13 cellular contexts compared by ENCODE assay signal in the genomic region with DNA sequence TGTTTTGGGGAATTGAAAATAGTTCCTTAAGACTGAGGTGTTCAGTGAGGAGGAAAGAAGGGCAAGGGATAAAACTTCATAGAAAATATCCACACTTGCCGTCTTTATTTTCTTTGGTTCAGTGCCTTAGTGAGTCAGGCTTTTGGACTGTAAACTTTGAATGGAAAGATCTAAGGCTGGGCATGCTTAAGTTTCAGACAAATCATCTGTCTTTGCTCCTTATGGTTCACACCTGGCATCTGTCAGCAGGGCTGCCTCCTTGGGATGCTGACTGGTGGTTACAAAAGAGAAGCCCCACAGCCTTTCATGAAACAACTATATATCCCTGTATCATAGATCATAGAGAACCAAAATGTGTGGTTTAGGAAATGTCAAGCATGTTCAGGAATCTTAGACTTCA.
A peak's percentile ranks its signal among the peaks of the same experiment; 100 is the strongest.
DNase-seq lines count a peak whose midpoint lies in the region; ATAC-seq and TF ChIP-seq lines count a peak whose summit lies in the region.
"Had no signal": no experiment of that assay in that cellular context is flagged by ENCODE, and none has a peak within 500 bp of the region (broad histone marks: within the 10 kb centered on the region; RNA-seq: fewer than 3 reads in every experiment).

No MANE protein-coding gene starts in this region.

- H2BK5ac ChIP-seq in IMR-90 (ENCODE audit: low read depth, low read length, poor library complexity, severe bottlenecking): peak overlapping the region; percentile 60

- peaks cover 14% of the 10 kb centered on the region for H3K9me3 ChIP-seq in IMR-90 (ENCODE audit: control insufficient read depth, insufficient read depth, low read length)
- peaks cover 9% of the 10 kb centered on the region for H3K9me3 ChIP-seq in mammary epithelial cell (replicated peaks; ENCODE audit: insufficient read depth, low read length)

- H2AFZ ChIP-seq in IMR-90 (replicated peaks; ENCODE audit: low read length, poor library complexity) (no peak overlapping the region), mammary epithelial cell (ENCODE audit: low read depth, low read length) (peak overlapping the region; percentile 40)

- peak; percentile 38 for DNase-seq in AG04449 (ENCODE audit: low read depth, low spot score)
- peak; percentile 94 for DNase-seq in IMR-90
- peak; percentile 83 for DNase-seq in mammary epithelial cell
- peak; percentile 54 to 89 for DNase-seq in foreskin keratinocyte
- no peak for DNase-seq in COLO829 (ENCODE audit: low spot score)
- no peak for DNase-seq in NCI-H2029 treated with DMSO at 0.1 percent for 48 hours (lab: John Stamatoyannopoulos, UW)
- no peak for DNase-seq in dorsolateral prefrontal cortex
- DNase-seq: NCI-H1417; OCI-M1; stimulated activated naive B cell treated with anti-CD40 and anti-IgM and Interleukin-4, amounts not matched to agents 10 μg/mL and 1 μg/mL and 100 μg/mL, for 72 hours; WERI-Rb-1 had no signal

- H3K79me1 ChIP-seq in IMR-90 (ENCODE audit: low read depth in 1 of 2, low read length in 2 of 2): no peaks in the 10 kb centered on the region

- WGBS in IMR-90 (ENCODE audit: extremely low coverage in 2 of 2, insufficient read length in 1 of 2), 2 experiments: no CpG with 5 or more reads among the region's 1 CpG
- WGBS in mammary epithelial cell (ENCODE audit: low coverage, missing lambda C conversion rate): 0% methylated on average over 1 of the region's 1 CpG

- no peaks in the 10 kb centered on the region for H3K79me2 ChIP-seq in mammary epithelial cell (ENCODE audit: insufficient read depth, low read length)

- no peaks in the 10 kb centered on the region for H3K9me1 ChIP-seq in IMR-90 (ENCODE audit: insufficient read depth, low read length)

- no peak overlapping the region for H2AK9ac ChIP-seq in IMR-90 (replicated peaks; ENCODE audit: low read depth, low read length, poor library complexity)

- H3K23ac ChIP-seq in IMR-90 (ENCODE audit: low read depth, low read length): no peak overlapping the region

- H3K4me2 ChIP-seq in IMR-90 (ENCODE audit: low read depth, low read length): no peak overlapping the region
- no peak overlapping the region for H3K4me2 ChIP-seq in mammary epithelial cell (ENCODE audit: insufficient read depth, low read depth, low read length)

- no peak overlapping the region for H2AK5ac ChIP-seq in IMR-90 (ENCODE audit: low read depth, low read length)

- H4K91ac ChIP-seq in IMR-90 (ENCODE audit: insufficient read depth, low read depth, low read length): no peak overlapping the region

- H3K4me3 ChIP-seq in AG04449 (ENCODE audit: low read depth, low read length) (no peak overlapping the region), IMR-90 (ENCODE audit: insufficient read depth, low read depth, low read length) (no peak overlapping the region), mammary epithelial cell (replicated peaks in 1 of 3; ENCODE audit: insufficient read depth in 1 of 3, low read depth in 2 of 3, low read length in 3 of 3) (no peak overlapping the region), dorsolateral prefrontal cortex (no peak overlapping the region)
- H3K4me3 ChIP-seq: esophagus muscularis mucosa had no signal

- H4K20me1 ChIP-seq in IMR-90 (ENCODE audit: insufficient read depth, low read length) (no peaks in the 10 kb centered on the region), mammary epithelial cell (ENCODE audit: insufficient read depth, low read length) (no peaks in the 10 kb centered on the region)

- peak overlapping the region; percentile 50; the same call in 1 of the 2 replicates for H2BK120ac ChIP-seq in IMR-90 (ENCODE audit: low read depth, low read length)

- no peak overlapping the region for H2BK15ac ChIP-seq in IMR-90 (ENCODE audit: low read depth, low read length)

- H3K27ac ChIP-seq in IMR-90 (ENCODE audit: insufficient read depth, low read length) (peak overlapping the region; percentile 66; the same call in 1 of the 2 replicates), mammary epithelial cell (ENCODE audit: insufficient read depth, low read depth, low read length) (no peak overlapping the region), foreskin keratinocyte (no peak overlapping the region), dorsolateral prefrontal cortex (no peak overlapping the region)
- H3K27ac ChIP-seq: esophagus muscularis mucosa, WERI-Rb-1 had no signal

- TF ChIP-seq RAD21 in IMR-90 (IDR thresholded peaks at IDR 0.05; ENCODE audit: low read length): no peak

- H3K27me3 ChIP-seq in IMR-90 (ENCODE audit: control insufficient read depth, insufficient read depth, low read length) (no peaks in the 10 kb centered on the region), mammary epithelial cell (ENCODE audit: insufficient read depth, low read length) (no peaks in the 10 kb centered on the region), foreskin keratinocyte (no peaks in the 10 kb centered on the region), dorsolateral prefrontal cortex (no peaks in the 10 kb centered on the region)
- H3K27me3 ChIP-seq: esophagus muscularis mucosa had no signal

- H3K14ac ChIP-seq in IMR-90 (replicated peaks; ENCODE audit: low read depth, low read length): no peak overlapping the region

- no peak overlapping the region for H4K5ac ChIP-seq in IMR-90 (ENCODE audit: low read depth, low read length)

- no peak overlapping the region for H3K56ac ChIP-seq in IMR-90 (ENCODE audit: extremely low read depth, insufficient read depth, low read length)

- peaks cover 3% of the 10 kb centered on the region; the same call in 1 of the 2 replicates for H3K4me1 ChIP-seq in IMR-90 (ENCODE audit: control insufficient read depth, insufficient read depth, low read length)
- peaks cover 14% of the 10 kb centered on the region for H3K4me1 ChIP-seq in mammary epithelial cell (ENCODE audit: insufficient read depth, low read length)
- H3K4me1 ChIP-seq in foreskin keratinocyte: no peaks in the 10 kb centered on the region

- ATAC-seq in IMR-90 (ENCODE audit: low read depth) (peak; percentile 93), foreskin keratinocyte (peak; percentile 65), HG03565 (IDR thresholded peaks at IDR 0.05; ENCODE audit: unreplicated experiment) (no peak)
- ATAC-seq: stimulated activated naive B cell treated with anti-CD40 and anti-IgM and Interleukin-4, amounts not matched to agents 10 μg/mL and 1 μg/mL and 100 μg/mL, for 72 hours had no signal

- no peak overlapping the region for H3K9ac ChIP-seq in IMR-90 (ENCODE audit: low read depth, low read length)
- no peak overlapping the region for H3K9ac ChIP-seq in mammary epithelial cell (ENCODE audit: insufficient read depth, low read length)

- CTCF ChIA-PET in AG04449 (lab: Yijun Ruan, JAX): no interaction called here
- CTCF ChIA-PET in IMR-90 (lab: Yijun Ruan, JAX): no interaction called here
- CTCF ChIA-PET in mammary epithelial cell (lab: Charles Lee; ENCODE audit: low non-redundant PET): no interaction called here

- in situ Hi-C loops in IMR-90 (cut with MboI; ENCODE audit: low sequenced_read_pairs): no loop called here
- in situ Hi-C loops in mammary epithelial cell (cut with MboI; ENCODE audit: low sequenced_read_pairs in 2 of 2): no loop called here

- H3K36me3 ChIP-seq in IMR-90 (ENCODE audit: control insufficient read depth, insufficient read depth, low read length) (no peaks in the 10 kb centered on the region), mammary epithelial cell (ENCODE audit: insufficient read depth, low read length) (no peaks in the 10 kb centered on the region)
- H3K36me3 ChIP-seq: esophagus muscularis mucosa, WERI-Rb-1 had no signal

- TF ChIP-seq CTCF in AG04449 (IDR thresholded peaks at IDR 0.05; ENCODE audit: insufficient read depth, low read length, missing control alignments): no peak
- no peak for TF ChIP-seq CTCF in IMR-90 (conservative IDR thresholded peaks at IDR 0.05; ENCODE audit: low read depth, low read length)
- TF ChIP-seq CTCF in mammary epithelial cell (conservative IDR thresholded peaks at IDR 0.05 in 1 of 2, IDR thresholded peaks at IDR 0.05 in 1 of 2; ENCODE audit: extremely low read depth in 1 of 2, insufficient read depth in 1 of 2, low read depth in 1 of 2, low read length in 2 of 2): no peak
- no peak for TF ChIP-seq CTCF in foreskin keratinocyte (conservative IDR thresholded peaks at IDR 0.05)
- TF ChIP-seq CTCF in dorsolateral prefrontal cortex (IDR thresholded peaks at IDR 0.05 in 54 of 56, conservative IDR thresholded peaks at IDR 0.05 in 2 of 56; ENCODE audit: low read depth in 1 of 56, partially characterized antibody in 56 of 56): no peak

- intact Hi-C loops in IMR-90 (cut with micrococcal nuclease): no loop called here
- intact Hi-C loops in mammary epithelial cell (cut with micrococcal nuclease): no loop called here
- intact Hi-C loops in dorsolateral prefrontal cortex (cut with DNase I): no loop called here

- no peak overlapping the region for H3K18ac ChIP-seq in IMR-90 (ENCODE audit: low read depth, low read length)

- no peak for TF ChIP-seq POLR2A in IMR-90 (IDR thresholded peaks at IDR 0.05; ENCODE audit: low read depth, low read length)

- dilution Hi-C loops in IMR-90 (cut with HindIII; ENCODE audit: low sequenced_read_pairs, unreplicated experiment): no loop called here
- dilution Hi-C loops in mammary epithelial cell (cut with HindIII; ENCODE audit: low sequenced_read_pairs): no loop called here

- POLR2A ChIA-PET in AG04449 (lab: Yijun Ruan, JAX) (no interaction called here), IMR-90 (lab: Charles Lee; ENCODE audit: unreplicated experiment) (no interaction called here)

- no peak overlapping the region for H4K8ac ChIP-seq in IMR-90 (ENCODE audit: low read depth in 2 of 2, low read length in 2 of 2)

- H3K4ac ChIP-seq in IMR-90 (ENCODE audit: low read depth, low read length): no peak overlapping the region

- H2BK20ac ChIP-seq in IMR-90 (ENCODE audit: low read depth, low read length): peak overlapping the region; percentile 11; the same call in 1 of the 2 replicates

- BruUV-seq in IMR-90 (replicated peaks; lab: Mats Ljungman, UMichigan): no TSS peak
- no TSS peak for BruUV-seq in mammary epithelial cell (replicated peaks; lab: Mats Ljungman, UMichigan)

TF ChIP-seq in IMR-90, 13 proteins besides CTCF, POLR2A, EP300 and RAD21:
- TF ChIP-seq FOS (IDR thresholded peaks at IDR 0.05; ENCODE audit: low read depth, low read length) (peak; percentile 71; the same call in 1 of the 2 replicates), CEBPB (IDR thresholded peaks at IDR 0.05; ENCODE audit: low read depth, low read length) (no peak), RCOR1 (IDR thresholded peaks at IDR 0.05; ENCODE audit: insufficient replicate concordance, low read length) (peak; percentile 72), CHD1 (IDR thresholded peaks at IDR 0.05; ENCODE audit: low read depth, low read length) (no peak), MXI1 (IDR thresholded peaks at IDR 0.05; ENCODE audit: borderline replicate concordance, low read depth, low read length) (no peak), BHLHE40 (IDR thresholded peaks at IDR 0.05; ENCODE audit: low read depth, low read length) (peak; percentile 77), RFX5 (IDR thresholded peaks at IDR 0.05; ENCODE audit: low read depth, low read length) (no peak)

Comparison
In these comparisons a context has a peak if more than half of its experiments do, and no peak if none do; other contexts are left out.
1. DNase-seq: peak in AG04449 (single experiment), IMR-90 (single experiment), mammary epithelial cell (single experiment) and foreskin keratinocyte (2 of 2); none in COLO829 (single experiment), NCI-H2029 treated with DMSO at 0.1 percent for 48 hours (single experiment) and dorsolateral prefrontal cortex (0 of 10).